ENCODE assay signal across 2 cellular contexts in genomic region chr4:55902677-55903076, GRCh38.
TF ChIP-seq lines count a peak whose summit lies in the region.

No MANE protein-coding gene starts in this region.

TF ChIP-seq in SK-N-SH, 30 proteins besides CTCF, POLR2A, EP300 and RAD21:
- TF ChIP-seq ZBTB33 (IDR thresholded peaks at IDR 0.05; ENCODE audit: borderline replicate concordance, low read depth): no peak
- TF ChIP-seq TEAD4 (IDR thresholded peaks at IDR 0.05; ENCODE audit: borderline replicate concordance, insufficient read depth): no peak
- TF ChIP-seq PBX3 (IDR thresholded peaks at IDR 0.05): no peak
- TF ChIP-seq POLR2AphosphoS5 (IDR thresholded peaks at IDR 0.05; ENCODE audit: low read depth, low read length): no peak
- no peak for TF ChIP-seq YY1 (IDR thresholded peaks at IDR 0.05; ENCODE audit: low read depth)
- no peak for TF ChIP-seq IRF3 (IDR thresholded peaks at IDR 0.05; ENCODE audit: low read depth, low read length)
- no peak for TF ChIP-seq TCF12 (IDR thresholded peaks at IDR 0.05)
- TF ChIP-seq FOSL2 (IDR thresholded peaks at IDR 0.05; ENCODE audit: borderline replicate concordance, low read depth): no peak
- no peak for TF ChIP-seq JUND (IDR thresholded peaks at IDR 0.05)
- TF ChIP-seq RXRA (IDR thresholded peaks at IDR 0.05; ENCODE audit: borderline replicate concordance, low read depth): no peak
- TF ChIP-seq NRF1 (IDR thresholded peaks at IDR 0.05; ENCODE audit: low read depth, low read length): no peak
- no peak for TF ChIP-seq EZH2phosphoT487 (IDR thresholded peaks at IDR 0.05; ENCODE audit: borderline replicate concordance, low read depth)
- TF ChIP-seq FOXJ3 (CRISPR knock-in tag; IDR thresholded peaks at IDR 0.05): no peak
- TF ChIP-seq NFIC (IDR thresholded peaks at IDR 0.05; ENCODE audit: borderline replicate concordance): no peak
- no peak for TF ChIP-seq MXI1 (IDR thresholded peaks at IDR 0.05; ENCODE audit: low read depth, low read length)
- no peak for TF ChIP-seq MAX (IDR thresholded peaks at IDR 0.05; ENCODE audit: low read depth)

TF ChIP-seq in SK-N-SH treated with all-trans-retinoic acid at 6 μM for 48 hours, 23 proteins besides CTCF, POLR2A, EP300 and RAD21 (continued from another document):
- TF ChIP-seq ESRRG (CRISPR knock-in tag; IDR thresholded peaks at IDR 0.05) (no peak), ZFP3 (CRISPR knock-in tag; IDR thresholded peaks at IDR 0.05) (no peak), ISL1 (CRISPR knock-in tag; IDR thresholded peaks at IDR 0.05) (no peak), CREB5 (CRISPR knock-in tag; IDR thresholded peaks at IDR 0.05; ENCODE audit: low read depth) (no peak), RARB (CRISPR knock-in tag; IDR thresholded peaks at IDR 0.05) (no peak), ARNTL (CRISPR knock-in tag; IDR thresholded peaks at IDR 0.05; ENCODE audit: borderline replicate concordance, low read depth) (no peak), SNAI2 (CRISPR knock-in tag; IDR thresholded peaks at IDR 0.05) (no peak), CSDC2 (CRISPR knock-in tag; IDR thresholded peaks at IDR 0.05) (no peak), ZC3H10 (CRISPR knock-in tag; IDR thresholded peaks at IDR 0.05) (no peak), ZNF70 (CRISPR knock-in tag; IDR thresholded peaks at IDR 0.05) (no peak), ZNF565 (CRISPR knock-in tag; conservative IDR thresholded peaks at IDR 0.05; ENCODE audit: low read depth) (no peak), TSHZ2 (CRISPR knock-in tag; IDR thresholded peaks at IDR 0.05) (no peak)
